Comparison of ENCODE assay signal across 1 cellular context in genomic region chr22:22176929-22177616, GRCh38.
A peak's percentile ranks its signal among the peaks of the same experiment; 100 is the strongest.
TF ChIP-seq lines count a peak whose summit lies in the region.

No MANE protein-coding gene starts in this region.

TF ChIP-seq in K562, 482 proteins besides CTCF, POLR2A, EP300 and RAD21 (continued from another document and continues in another):
- TF ChIP-seq ATF4 (CRISPR knock-in tag; IDR thresholded peaks at IDR 0.05) (no peak), XRCC4 (IDR thresholded peaks at IDR 0.05; ENCODE audit: extremely low read depth, insufficient read depth, insufficient read length) (no peak), GATAD2B (IDR thresholded peaks at IDR 0.05; ENCODE audit: borderline replicate concordance) (no peak), NFATC3 (IDR thresholded peaks at IDR 0.05) (no peak), ARID3B (CRISPR knock-in tag; IDR thresholded peaks at IDR 0.05; ENCODE audit: borderline replicate concordance) (no peak), E2F4 (CRISPR knock-in tag; IDR thresholded peaks at IDR 0.05; ENCODE audit: low read depth) (0 out of 2 replicates have a peak, but pooled peaks have one; percentile 32), ZNF445 (CRISPR knock-in tag; IDR thresholded peaks at IDR 0.05; ENCODE audit: low read depth) (no peak), OTX1 (CRISPR knock-in tag; IDR thresholded peaks at IDR 0.05) (0 out of 2 replicates have a peak, but pooled peaks have one; percentile 38), UBTF (IDR thresholded peaks at IDR 0.05; ENCODE audit: borderline replicate concordance in 1 of 2, low read depth in 2 of 2, low read length in 2 of 2) (0 out of 4 replicates have a peak, but pooled peaks of 1 of the 2 experiments have one; percentile 36), HMGXB4 (CRISPR knock-in tag; IDR thresholded peaks at IDR 0.05) (no peak), CREM (IDR thresholded peaks at IDR 0.05; ENCODE audit: low read depth) (no peak), HMG20A (CRISPR knock-in tag; conservative IDR thresholded peaks at IDR 0.05) (no peak), ZNF140 (CRISPR knock-in tag; IDR thresholded peaks at IDR 0.05) (no peak), RBM22 (IDR thresholded peaks at IDR 0.05; ENCODE audit: low read depth, low read length, poor library complexity, severe bottlenecking) (no peak), TOE1 (IDR thresholded peaks at IDR 0.05; ENCODE audit: borderline replicate concordance) (no peak), TOE1 (CRISPR knock-in tag; IDR thresholded peaks at IDR 0.05; ENCODE audit: borderline replicate concordance, low read depth) (0 out of 2 replicates have a peak, but pooled peaks have one; percentile 36), RFX5 (IDR thresholded peaks at IDR 0.05; ENCODE audit: low read depth, low read length) (no peak), ZNF398 (CRISPR knock-in tag; IDR thresholded peaks at IDR 0.05) (no peak), TEAD1 (CRISPR knock-in tag; IDR thresholded peaks at IDR 0.05) (no peak), GATA2 (CRISPR knock-in tag; IDR thresholded peaks at IDR 0.05) (no peak), ZNF311 (CRISPR knock-in tag; IDR thresholded peaks at IDR 0.05) (no peak), MNT (conservative IDR thresholded peaks at IDR 0.05) (no peak), GTF2E2 (tag; IDR thresholded peaks at IDR 0.05) (no peak), ZNF232 (CRISPR knock-in tag; IDR thresholded peaks at IDR 0.05) (no peak), MAFF (IDR thresholded peaks at IDR 0.05; ENCODE audit: low read length) (no peak), DEAF1 (CRISPR knock-in tag; IDR thresholded peaks at IDR 0.05) (no peak), CEBPZ (IDR thresholded peaks at IDR 0.05; ENCODE audit: borderline replicate concordance, low read depth, low read length) (no peak), ZNF436 (CRISPR knock-in tag; IDR thresholded peaks at IDR 0.05) (no peak), E2F3 (CRISPR knock-in tag; IDR thresholded peaks at IDR 0.05) (0 out of 2 replicates have a peak, but pooled peaks have one; percentile 42), FOXP1 (CRISPR knock-in tag; IDR thresholded peaks at IDR 0.05) (no peak), GTF2F1 (IDR thresholded peaks at IDR 0.05; ENCODE audit: low read depth, low read length) (no peak), MED1 (CRISPR knock-in tag; IDR thresholded peaks at IDR 0.05; ENCODE audit: borderline replicate concordance) (0 out of 2 replicates have a peak, but pooled peaks have one; percentile 30), ZNF77 (CRISPR knock-in tag; IDR thresholded peaks at IDR 0.05) (0 out of 2 replicates have a peak, but pooled peaks have one; percentile 8), RBM17 (IDR thresholded peaks at IDR 0.05; ENCODE audit: borderline replicate concordance, low read depth, low read length) (no peak), MAFG (tag; conservative IDR thresholded peaks at IDR 0.05) (no peak; the same call in 1 of the 2 replicates), ZBTB33 (CRISPR knock-in tag; IDR thresholded peaks at IDR 0.05) (no peak), E2F1 (CRISPR knock-in tag; IDR thresholded peaks at IDR 0.05) (no peak)
